Comparison of ENCODE assay signal across 1 cellular context in genomic region chr4:56978750-56979303, GRCh38.
TF ChIP-seq lines count a peak whose summit lies in the region.

POLR2B (plus strand) TSS chr4:56978896; CDS start chr4:56978986, 90 bp downstream.

TF ChIP-seq in HepG2, 621 proteins besides CTCF, POLR2A, EP300 and RAD21 (continued from another document and continues in another):
- TF ChIP-seq HDAC1 (CRISPR knock-in tag; IDR thresholded peaks at IDR 0.05), result peak; percentile 60; the same call in 1 of the 2 replicates
- no peak for TF ChIP-seq ZUFSP (CRISPR knock-in tag; IDR thresholded peaks at IDR 0.05; ENCODE audit: borderline replicate concordance)
- no peak for TF ChIP-seq NCOA2 (CRISPR knock-in tag; IDR thresholded peaks at IDR 0.05)
- peak; percentile 41; the same call in 1 of the 2 replicates for TF ChIP-seq ETV5 (CRISPR knock-in tag; IDR thresholded peaks at IDR 0.05; ENCODE audit: borderline replicate concordance)
- 0 out of 2 replicates have a peak, but pooled peaks have one; percentile 57 for TF ChIP-seq ZMAT3 (CRISPR knock-in tag; conservative IDR thresholded peaks at IDR 0.05)
- no peak for TF ChIP-seq PCBP1 (IDR thresholded peaks at IDR 0.05; ENCODE audit: borderline replicate concordance, low read depth, low read length)
- TF ChIP-seq NFAT5 (CRISPR knock-in tag; IDR thresholded peaks at IDR 0.05), result no peak
- no peak for TF ChIP-seq LBX2 (CRISPR knock-in tag; IDR thresholded peaks at IDR 0.05; ENCODE audit: borderline replicate concordance)
- peak; percentile 55 for TF ChIP-seq CBX1 (IDR thresholded peaks at IDR 0.05; ENCODE audit: low read depth)
- no peak for TF ChIP-seq ISL2 (CRISPR knock-in tag; IDR thresholded peaks at IDR 0.05)
- TF ChIP-seq PHF21A (CRISPR knock-in tag; IDR thresholded peaks at IDR 0.05), result no peak
- TF ChIP-seq ZSCAN5A (CRISPR knock-in tag; IDR thresholded peaks at IDR 0.05; ENCODE audit: borderline replicate concordance), result no peak
- TF ChIP-seq TRAFD1 (CRISPR knock-in tag; IDR thresholded peaks at IDR 0.05; ENCODE audit: borderline replicate concordance), result no peak
- TF ChIP-seq ZNF607 (CRISPR knock-in tag; IDR thresholded peaks at IDR 0.05; ENCODE audit: borderline replicate concordance), result peak; percentile 21; the same call in 1 of the 2 replicates
- TF ChIP-seq ZNF710 (CRISPR knock-in tag; IDR thresholded peaks at IDR 0.05; ENCODE audit: borderline replicate concordance), result no peak
- TF ChIP-seq ZNF557 (CRISPR knock-in tag; IDR thresholded peaks at IDR 0.05), result no peak
- peak; percentile 70; the same call in 1 of the 2 replicates for TF ChIP-seq ZKSCAN8 (CRISPR knock-in tag; IDR thresholded peaks at IDR 0.05; ENCODE audit: borderline replicate concordance)
- TF ChIP-seq RNF219 (CRISPR knock-in tag; IDR thresholded peaks at IDR 0.05), result 0 out of 2 replicates have a peak, but pooled peaks have one; percentile 76
- TF ChIP-seq ZNF761 (CRISPR knock-in tag; conservative IDR thresholded peaks at IDR 0.05), result no peak
- TF ChIP-seq HMGA1 (CRISPR knock-in tag; conservative IDR thresholded peaks at IDR 0.05), result no peak
- no peak for TF ChIP-seq MLLT10 (CRISPR knock-in tag; IDR thresholded peaks at IDR 0.05)
- TF ChIP-seq ZNF44 (CRISPR knock-in tag; IDR thresholded peaks at IDR 0.05), result peak; percentile 88
- TF ChIP-seq PBX2 (CRISPR knock-in tag; IDR thresholded peaks at IDR 0.05), result no peak
- 0 out of 2 replicates have a peak, but pooled peaks have one; percentile 26 for TF ChIP-seq POGZ (CRISPR knock-in tag; IDR thresholded peaks at IDR 0.05)
- TF ChIP-seq ZZZ3 (CRISPR knock-in tag; IDR thresholded peaks at IDR 0.05; ENCODE audit: borderline replicate concordance), result peak; percentile 45; the same call in 1 of the 2 replicates
- no peak for TF ChIP-seq ARNTL (CRISPR knock-in tag; IDR thresholded peaks at IDR 0.05)
- TF ChIP-seq SIX1 (CRISPR knock-in tag; IDR thresholded peaks at IDR 0.05; ENCODE audit: borderline replicate concordance), result no peak
- TF ChIP-seq GLMP (CRISPR knock-in tag; IDR thresholded peaks at IDR 0.05; ENCODE audit: borderline replicate concordance), result no peak
- TF ChIP-seq ZBTB44 (CRISPR knock-in tag; IDR thresholded peaks at IDR 0.05), result no peak
- TF ChIP-seq MXD3 (CRISPR knock-in tag; IDR thresholded peaks at IDR 0.05), result peak; percentile 31; the same call in 1 of the 2 replicates
- no peak for TF ChIP-seq PAX8 (CRISPR knock-in tag; IDR thresholded peaks at IDR 0.05; ENCODE audit: borderline replicate concordance)
- no peak for TF ChIP-seq ZNF207 (IDR thresholded peaks at IDR 0.05; ENCODE audit: borderline replicate concordance)
- TF ChIP-seq ZNF691 (CRISPR knock-in tag; IDR thresholded peaks at IDR 0.05; ENCODE audit: borderline replicate concordance, low read depth), result peak; percentile 63; the same call in 1 of the 2 replicates
- TF ChIP-seq ZNF263 (CRISPR knock-in tag; IDR thresholded peaks at IDR 0.05), result no peak
- no peak; the same call in 1 of the 2 replicates for TF ChIP-seq NFYC (CRISPR knock-in tag; IDR thresholded peaks at IDR 0.05)
- TF ChIP-seq THAP8 (CRISPR knock-in tag; IDR thresholded peaks at IDR 0.05; ENCODE audit: borderline replicate concordance), result no peak
- no peak for TF ChIP-seq CHD4 (IDR thresholded peaks at IDR 0.05; ENCODE audit: borderline replicate concordance, low read length)
